In genomic region chr20:709421-709820, GRCh38 we compare ENCODE assay signal across 13 cellular contexts. TPM values are rescaled to one million over a fixed set of nuclear protein-coding genes. Genes with fewer than 3 reads are reported as not detected.
DNase-seq lines count a peak whose midpoint lies in the region; ATAC-seq and TF ChIP-seq lines count a peak whose summit lies in the region.
"Had no signal": no experiment of that assay in that cellular context is flagged by ENCODE, and none has a peak within 500 bp of the region (broad histone marks: within the 10 kb centered on the region; RNA-seq: fewer than 3 reads in every experiment).

No MANE protein-coding gene starts in this region.

- H3K27me3 ChIP-seq in WERI-Rb-1 (ENCODE audit: insufficient read depth, low read depth, severe bottlenecking): no peaks in the 10 kb centered on the region
- peaks cover 42% of the 10 kb centered on the region for H3K27me3 ChIP-seq in upper lobe of right lung
- H3K27me3 ChIP-seq: BLaER1 had no signal

- H3K36me3 ChIP-seq in WERI-Rb-1 (no peaks in the 10 kb centered on the region), upper lobe of right lung (no peaks in the 10 kb centered on the region)
- H3K36me3 ChIP-seq: BLaER1, Peyer's patch had no signal

- H3K36me3 Mint-ChIP-seq in activated naive CD4-positive, alpha-beta T cell treated with anti-CD3 and anti-CD28 coated beads for 36 hours (ENCODE audit: low read depth): no peaks in the 10 kb centered on the region

- no peaks in the 10 kb centered on the region for H3K4me1 ChIP-seq in upper lobe of right lung

- H3K27ac Mint-ChIP-seq in activated naive CD4-positive, alpha-beta T cell treated with anti-CD3 and anti-CD28 coated beads for 36 hours: no peak overlapping the region
- H3K27ac Mint-ChIP-seq: HFFc6 had no signal

- H3K27ac ChIP-seq in WERI-Rb-1: no peak overlapping the region
- no peak overlapping the region for H3K27ac ChIP-seq in upper lobe of right lung
- H3K27ac ChIP-seq: BLaER1, Peyer's patch had no signal

- no peaks in the 10 kb centered on the region for H3K4me1 Mint-ChIP-seq in activated naive CD4-positive, alpha-beta T cell treated with anti-CD3 and anti-CD28 coated beads for 36 hours (ENCODE audit: low read depth)

- ATAC-seq in upper lobe of right lung: no peak
- no peak for ATAC-seq in HG02759 (IDR thresholded peaks at IDR 0.05; ENCODE audit: unreplicated experiment)
- ATAC-seq in GM18861 (IDR thresholded peaks at IDR 0.05; ENCODE audit: unreplicated experiment): no peak

- H3K9me3 ChIP-seq in WERI-Rb-1 (ENCODE audit: severe bottlenecking): peaks cover 14% of the 10 kb centered on the region
- peaks cover 8% of the 10 kb centered on the region for H3K9me3 ChIP-seq in upper lobe of right lung

- intact Hi-C loops in activated naive CD4-positive, alpha-beta T cell treated with anti-CD3 and anti-CD28 coated beads for 36 hours (cut with micrococcal nuclease): no loop called here
- intact Hi-C loops in upper lobe of right lung (cut with DNase I): no loop called here

- TF ChIP-seq CTCF in WERI-Rb-1 (IDR thresholded peaks at IDR 0.05; ENCODE audit: low read depth, low read length): no peak
- TF ChIP-seq CTCF in upper lobe of right lung (IDR thresholded peaks at IDR 0.05): no peak
- no peak for TF ChIP-seq CTCF in GM10266 (IDR thresholded peaks at IDR 0.05; ENCODE audit: control insufficient read depth, insufficient read depth, low read depth, missing control alignments)

- H3K27me3 Mint-ChIP-seq in activated naive CD4-positive, alpha-beta T cell treated with anti-CD3 and anti-CD28 coated beads for 36 hours (ENCODE audit: low read depth): peaks cover 24% of the 10 kb centered on the region

- CTCF ChIA-PET in activated naive CD4-positive, alpha-beta T cell treated with anti-CD3 and anti-CD28 coated beads for 36 hours (lab: Charles Lee): no interaction called here

- peaks cover 3% of the 10 kb centered on the region for H3K9me3 Mint-ChIP-seq in activated naive CD4-positive, alpha-beta T cell treated with anti-CD3 and anti-CD28 coated beads for 36 hours

- no peak for DNase-seq in activated naive CD4-positive, alpha-beta T cell treated with anti-CD3 and anti-CD28 coated beads for 36 hours
- no peak for DNase-seq in activated naive CD4-positive, alpha-beta T cell treated with Interleukin-2 at 50 U/mL for 16 hours
- DNase-seq in WERI-Rb-1 (no peak), upper lobe of right lung (peak; percentile 64), GM10266 (ENCODE audit: extremely low spot score) (no peak)
- DNase-seq: activated CD4-positive, alpha-beta T cell treated with anti-CD3 and anti-CD28 coated beads for 4 hours; HFFc6; Peyer's patch had no signal

- H3K4me3 Mint-ChIP-seq in activated naive CD4-positive, alpha-beta T cell treated with anti-CD3 and anti-CD28 coated beads for 36 hours: peak overlapping the region; percentile 40
- H3K4me3 Mint-ChIP-seq: HFFc6 had no signal

- H3K4me3 ChIP-seq in WERI-Rb-1 (ENCODE audit: low read depth, low read length) (peak overlapping the region; percentile 41), iPS-11a (ENCODE audit: low read depth, low read length) (peak overlapping the region; percentile 33), upper lobe of right lung (no peak overlapping the region)
- H3K4me3 ChIP-seq: BLaER1, Peyer's patch had no signal

RNA-seq across cellular contexts. Expression of gene SCRT2, which starts 33.8 kb away (rescaled TPM):
- not detected for total RNA-seq in activated naive CD4-positive, alpha-beta T cell treated with anti-CD3 and anti-CD28 coated beads for 36 hours
- not detected for total RNA-seq in upper lobe of right lung
- total RNA-seq: HFFc6, mononuclear cell, Peyer's patch had no signal

RNA-seq across cellular contexts. Expression of gene SRXN1, which starts 56.4 kb away (rescaled TPM):
- total RNA-seq in activated naive CD4-positive, alpha-beta T cell treated with anti-CD3 and anti-CD28 coated beads for 36 hours: 1 to 10 TPM; 6.7 to 6.8 TPM
- 41.2 TPM for total RNA-seq in upper lobe of right lung

RNA-seq across cellular contexts. Expression of gene SLC52A3, which starts 58.9 kb away (rescaled TPM):
- total RNA-seq in activated naive CD4-positive, alpha-beta T cell treated with anti-CD3 and anti-CD28 coated beads for 36 hours: not detected
- 3.6 TPM for total RNA-seq in upper lobe of right lung
- total RNA-seq: mononuclear cell had no signal
